Comparison of ENCODE assay signal across 1 cellular context in genomic region chr11:584287-584686, GRCh38.
TF ChIP-seq lines count a peak whose summit lies in the region.

No MANE protein-coding gene starts in this region.

TF ChIP-seq in HCT116, 20 proteins besides CTCF, POLR2A, EP300 and RAD21 (continued from another document):
- TF ChIP-seq ZBTB33 (IDR thresholded peaks at IDR 0.05; ENCODE audit: extremely low read depth, insufficient replicate concordance, low read length) (no peak), YY1 (IDR thresholded peaks at IDR 0.05; ENCODE audit: extremely low read depth, insufficient replicate concordance, low read depth, low read length) (no peak), ZFX (IDR thresholded peaks at IDR 0.05) (no peak), ELF1 (IDR thresholded peaks at IDR 0.05; ENCODE audit: borderline replicate concordance, low read depth) (no peak), ZNF274 (IDR thresholded peaks at IDR 0.05; ENCODE audit: low read depth, low read length) (no peak), CEBPB (IDR thresholded peaks at IDR 0.05; ENCODE audit: low read depth) (no peak), POLR2AphosphoS5 (IDR thresholded peaks at IDR 0.05; ENCODE audit: low read depth, low read length) (no peak), EZH2 (IDR thresholded peaks at IDR 0.05) (no peak), MAX (IDR thresholded peaks at IDR 0.05) (no peak), CBX3 (IDR thresholded peaks at IDR 0.05; ENCODE audit: low read depth) (no peak), ATF3 (IDR thresholded peaks at IDR 0.05) (no peak), JUND (IDR thresholded peaks at IDR 0.05) (no peak), EGR1 (IDR thresholded peaks at IDR 0.05; ENCODE audit: low read depth) (no peak), FOSL1 (IDR thresholded peaks at IDR 0.05; ENCODE audit: low read depth) (no peak), TCF7L2 (IDR thresholded peaks at IDR 0.05; ENCODE audit: borderline replicate concordance, extremely low read depth, insufficient read depth, insufficient read length) (no peak), EZH2phosphoT487 (IDR thresholded peaks at IDR 0.05; ENCODE audit: borderline replicate concordance) (no peak)
- TF ChIP-seq, protein P1, sequence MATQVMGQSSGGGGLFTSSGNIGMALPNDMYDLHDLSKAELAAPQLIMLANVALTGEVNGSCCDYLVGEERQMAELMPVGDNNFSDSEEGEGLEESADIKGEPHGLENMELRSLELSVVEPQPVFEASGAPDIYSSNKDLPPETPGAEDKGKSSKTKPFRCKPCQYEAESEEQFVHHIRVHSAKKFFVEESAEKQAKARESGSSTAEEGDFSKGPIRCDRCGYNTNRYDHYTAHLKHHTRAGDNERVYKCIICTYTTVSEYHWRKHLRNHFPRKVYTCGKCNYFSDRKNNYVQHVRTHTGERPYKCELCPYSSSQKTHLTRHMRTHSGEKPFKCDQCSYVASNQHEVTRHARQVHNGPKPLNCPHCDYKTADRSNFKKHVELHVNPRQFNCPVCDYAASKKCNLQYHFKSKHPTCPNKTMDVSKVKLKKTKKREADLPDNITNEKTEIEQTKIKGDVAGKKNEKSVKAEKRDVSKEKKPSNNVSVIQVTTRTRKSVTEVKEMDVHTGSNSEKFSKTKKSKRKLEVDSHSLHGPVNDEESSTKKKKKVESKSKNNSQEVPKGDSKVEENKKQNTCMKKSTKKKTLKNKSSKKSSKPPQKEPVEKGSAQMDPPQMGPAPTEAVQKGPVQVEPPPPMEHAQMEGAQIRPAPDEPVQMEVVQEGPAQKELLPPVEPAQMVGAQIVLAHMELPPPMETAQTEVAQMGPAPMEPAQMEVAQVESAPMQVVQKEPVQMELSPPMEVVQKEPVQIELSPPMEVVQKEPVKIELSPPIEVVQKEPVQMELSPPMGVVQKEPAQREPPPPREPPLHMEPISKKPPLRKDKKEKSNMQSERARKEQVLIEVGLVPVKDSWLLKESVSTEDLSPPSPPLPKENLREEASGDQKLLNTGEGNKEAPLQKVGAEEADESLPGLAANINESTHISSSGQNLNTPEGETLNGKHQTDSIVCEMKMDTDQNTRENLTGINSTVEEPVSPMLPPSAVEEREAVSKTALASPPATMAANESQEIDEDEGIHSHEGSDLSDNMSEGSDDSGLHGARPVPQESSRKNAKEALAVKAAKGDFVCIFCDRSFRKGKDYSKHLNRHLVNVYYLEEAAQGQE (IDR thresholded peaks at IDR 0.05; ENCODE audit: low read depth): no peak
